Comparison of ENCODE assay signal across 1 cellular context in the genomic region with DNA sequence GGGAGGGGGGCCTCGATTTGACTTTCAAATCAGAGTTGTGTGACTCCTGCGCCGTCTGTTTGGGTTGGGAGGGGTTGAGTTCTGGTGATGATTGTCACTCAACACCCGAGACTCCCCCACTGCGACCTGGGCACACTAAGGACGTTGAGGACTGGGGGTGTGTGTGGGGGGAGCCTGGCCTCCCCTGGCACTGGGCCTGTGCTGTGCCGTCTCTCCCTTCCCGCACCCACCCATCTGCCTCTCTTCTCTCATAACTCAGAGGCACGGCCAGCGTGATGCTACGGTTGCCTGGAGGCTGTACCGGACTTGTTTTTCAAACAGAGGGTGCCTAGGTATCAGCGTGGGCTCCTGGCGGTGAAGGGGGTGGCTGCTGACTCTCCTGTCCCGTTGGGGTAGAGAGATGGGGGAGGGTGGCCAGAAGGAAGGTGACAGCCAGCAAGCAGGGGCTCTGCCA.
TF ChIP-seq lines count a peak whose summit lies in the region.

No MANE protein-coding gene starts in this region.

TF ChIP-seq in H1, 55 proteins besides CTCF, POLR2A, EP300 and RAD21:
- no peak for TF ChIP-seq ZNF274 (IDR thresholded peaks at IDR 0.05; ENCODE audit: borderline replicate concordance, extremely low read depth, low read length)
- no peak for TF ChIP-seq YY1 (IDR thresholded peaks at IDR 0.05; ENCODE audit: low read depth, low read length)
- TF ChIP-seq SUZ12 (IDR thresholded peaks at IDR 0.05; ENCODE audit: low read length), result no peak
- no peak for TF ChIP-seq KDM1A (IDR thresholded peaks at IDR 0.05; ENCODE audit: borderline replicate concordance, low read length)
- TF ChIP-seq RNF2 (IDR thresholded peaks at IDR 0.05; ENCODE audit: borderline replicate concordance, low read depth, low read length, missing control alignments, poor library complexity, severe bottlenecking), result no peak
- TF ChIP-seq POU5F1 (IDR thresholded peaks at IDR 0.05; ENCODE audit: low read depth, low read length), result no peak
- no peak for TF ChIP-seq CHD2 (IDR thresholded peaks at IDR 0.05; ENCODE audit: low read length)
- TF ChIP-seq, protein P1, sequence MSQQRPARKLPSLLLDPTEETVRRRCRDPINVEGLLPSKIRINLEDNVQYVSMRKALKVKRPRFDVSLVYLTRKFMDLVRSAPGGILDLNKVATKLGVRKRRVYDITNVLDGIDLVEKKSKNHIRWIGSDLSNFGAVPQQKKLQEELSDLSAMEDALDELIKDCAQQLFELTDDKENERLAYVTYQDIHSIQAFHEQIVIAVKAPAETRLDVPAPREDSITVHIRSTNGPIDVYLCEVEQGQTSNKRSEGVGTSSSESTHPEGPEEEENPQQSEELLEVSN (IDR thresholded peaks at IDR 0.05), result no peak
- TF ChIP-seq HDAC6 (IDR thresholded peaks at IDR 0.05; ENCODE audit: low read depth, low read length), result no peak
- TF ChIP-seq, protein P2, sequence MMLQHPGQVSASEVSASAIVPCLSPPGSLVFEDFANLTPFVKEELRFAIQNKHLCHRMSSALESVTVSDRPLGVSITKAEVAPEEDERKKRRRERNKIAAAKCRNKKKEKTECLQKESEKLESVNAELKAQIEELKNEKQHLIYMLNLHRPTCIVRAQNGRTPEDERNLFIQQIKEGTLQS (IDR thresholded peaks at IDR 0.05; ENCODE audit: insufficient read depth, low read depth, low read length), result no peak
- no peak for TF ChIP-seq EGR1 (IDR thresholded peaks at IDR 0.05; ENCODE audit: borderline replicate concordance, low read depth, low read length)
